Comparison of ENCODE assay signal across 14 cellular contexts in genomic region chr5:179271301-179271650, GRCh38.
A peak's percentile ranks its signal among the peaks of the same experiment; 100 is the strongest.
DNase-seq lines count a peak whose midpoint lies in the region; ATAC-seq and TF ChIP-seq lines count a peak whose summit lies in the region.
"Had no signal": no experiment of that assay in that cellular context is flagged by ENCODE, and none has a peak within 500 bp of the region (broad histone marks: within the 10 kb centered on the region; RNA-seq: fewer than 3 reads in every experiment).

No MANE protein-coding gene starts in this region.

- DNase-seq in left ventricle myocardium inferior (no peak), heart right ventricle (no peak), hepatocyte (ENCODE audit: low spot score) (no peak), sigmoid colon (no peak), CD1c-positive myeloid dendritic cell (ENCODE audit: extremely low spot score) (no peak), NCI-H526 (lab: John Stamatoyannopoulos, UW) (no peak), NCI-H526 treated with DMSO at 0.1 percent for 48 hours (lab: John Stamatoyannopoulos, UW) (no peak)
- DNase-seq: foreskin keratinocyte; MM.1S; NCI-H2081; stimulated activated naive CD4-positive, alpha-beta T cell treated with Interleukin-2 at 50 U/mL for 16 hours had no signal

- H3K9me3 ChIP-seq in left ventricle myocardium inferior (replicated peaks) = no peaks in the 10 kb centered on the region
- no peaks in the 10 kb centered on the region for H3K9me3 ChIP-seq in heart right ventricle
- no peaks in the 10 kb centered on the region for H3K9me3 ChIP-seq in hepatocyte (ENCODE audit: low read depth)
- no peaks in the 10 kb centered on the region for H3K9me3 ChIP-seq in sigmoid colon

- H3K27me3 ChIP-seq in left ventricle myocardium inferior (ENCODE audit: low read depth) = peaks cover 32% of the 10 kb centered on the region
- no peaks in the 10 kb centered on the region for H3K27me3 ChIP-seq in heart right ventricle
- no peaks in the 10 kb centered on the region for H3K27me3 ChIP-seq in hepatocyte
- H3K27me3 ChIP-seq in sigmoid colon = no peaks in the 10 kb centered on the region
- H3K27me3 ChIP-seq: foreskin keratinocyte had no signal

- peaks cover 2% of the 10 kb centered on the region for H3K79me2 ChIP-seq in hepatocyte

- intact Hi-C loops in left ventricle myocardium inferior (cut with micrococcal nuclease) = no loop called here
- intact Hi-C loops in heart right ventricle (cut with DNase I) = no loop called here
- intact Hi-C loops in sigmoid colon (cut with DNase I) = no loop called here

- TF ChIP-seq EP300 in sigmoid colon (IDR thresholded peaks at IDR 0.05) = no peak

- no peaks in the 10 kb centered on the region for H3K9me2 ChIP-seq in hepatocyte (replicated peaks; ENCODE audit: insufficient read depth)

- H3K4me1 ChIP-seq in left ventricle myocardium inferior = peaks cover 42% of the 10 kb centered on the region
- H3K4me1 ChIP-seq in heart right ventricle = peaks cover 2 to 85% (median 26%) of the 10 kb centered on the region in 9 donors
- peaks cover 45% of the 10 kb centered on the region for H3K4me1 ChIP-seq in hepatocyte (ENCODE audit: insufficient read depth)
- peaks cover 0 to 65% (median 50%) of the 10 kb centered on the region in 4 donors for H3K4me1 ChIP-seq in sigmoid colon
- H3K4me1 ChIP-seq: foreskin keratinocyte had no signal

- H3K36me3 ChIP-seq in left ventricle myocardium inferior (no peaks in the 10 kb centered on the region), heart right ventricle (peaks cover 0 to 7% (median 0%) of the 10 kb centered on the region in 9 donors), hepatocyte (replicated peaks; ENCODE audit: insufficient read depth, low read depth) (no peaks in the 10 kb centered on the region), sigmoid colon (no peaks in the 10 kb centered on the region)

- H3K4me3 ChIP-seq in left ventricle myocardium inferior = no peak overlapping the region
- H3K4me3 ChIP-seq in heart right ventricle = no peak overlapping the region
- no peak overlapping the region for H3K4me3 ChIP-seq in hepatocyte
- H3K4me3 ChIP-seq in sigmoid colon = no peak overlapping the region
- H3K4me3 ChIP-seq: lung had no signal

- TF ChIP-seq CTCF in left ventricle myocardium inferior (IDR thresholded peaks at IDR 0.05; ENCODE audit: borderline replicate concordance) (no peak), heart right ventricle (IDR thresholded peaks at IDR 0.05) (no peak), hepatocyte (IDR thresholded peaks at IDR 0.05; ENCODE audit: poor library complexity) (no peak), sigmoid colon (IDR thresholded peaks at IDR 0.05) (no peak)

- 67 to 81% methylated on average over 9 of the region's 9 CpGs for WGBS in heart right ventricle, 2 donors
- 69% methylated on average over 9 of the region's 9 CpGs for WGBS in hepatocyte (ENCODE audit: low lambda C conversion rate, missing lambda C conversion rate)
- WGBS in sigmoid colon, 2 donors = 53 to 75% methylated on average over 9 of the region's 9 CpGs

- TF ChIP-seq POLR2A in sigmoid colon (IDR thresholded peaks at IDR 0.05) = no peak

- H3K4me2 ChIP-seq in hepatocyte = no peak overlapping the region

- H3K27ac ChIP-seq in left ventricle myocardium inferior (replicated peaks) (peak overlapping the region; percentile 40), heart right ventricle (peak overlapping the region in 3 of 10 donors; percentile 62 to 66 (median 62)), hepatocyte (peak overlapping the region; percentile 62), sigmoid colon (peak overlapping the region; percentile 33 to 74 (median 50))
- H3K27ac ChIP-seq: foreskin keratinocyte had no signal

- no peaks in the 10 kb centered on the region for H4K20me1 ChIP-seq in hepatocyte (ENCODE audit: insufficient read depth, poor library complexity, severe bottlenecking)

- no peak overlapping the region for H2AFZ ChIP-seq in hepatocyte

- ATAC-seq in heart right ventricle (no peak), GM18873 (IDR thresholded peaks at IDR 0.05; ENCODE audit: low FRiP score, unreplicated experiment) (no peak)
- ATAC-seq: foreskin keratinocyte; naive thymus-derived CD8-positive, alpha-beta T cell had no signal
